In genomic region chr10:97234403-97234802, GRCh38 we compare ENCODE assay signal across 8 cellular contexts. TPM values are rescaled to one million over a fixed set of nuclear protein-coding genes. Genes with fewer than 3 reads are reported as not detected.
A peak's percentile ranks its signal among the peaks of the same experiment; 100 is the strongest.
DNase-seq lines count a peak whose midpoint lies in the region; ATAC-seq and TF ChIP-seq lines count a peak whose summit lies in the region.

No MANE protein-coding gene starts in this region.

- CTCF ChIA-PET in AG04449 (lab: Yijun Ruan, JAX) = interaction anchor here (0.6 to 36.7 kb wide), 30 partner anchors 10 to 859 kb away, joined by 3 to 1063 read pairs (median 4); no protein-coding TSS in a partner anchor

- DNase-seq in AG04449 (ENCODE audit: low read depth, low spot score) (no peak), NCI-H748 treated with DMSO at 0.1 percent for 48 hours (lab: John Stamatoyannopoulos, UW) (peak; percentile 5), choroid plexus epithelial cell (ENCODE audit: low read depth) (peak; percentile 74), myocyte (ENCODE audit: low read depth) (peak; percentile 44)
- DNase-seq in stimulated activated CD4-positive, alpha-beta T cell treated with anti-CD3 and anti-CD28 coated beads, Interleukin-4, amount 100 ng/mL, for 4 hours = no peak

- POLR2A ChIA-PET in AG04449 (lab: Yijun Ruan, JAX) = no interaction called here

- TF ChIP-seq CTCF in AG04449 (IDR thresholded peaks at IDR 0.05; ENCODE audit: insufficient read depth, low read length, missing control alignments) = peak; percentile 45
- peak; percentile 31; the same call in 1 of the 2 replicates for TF ChIP-seq CTCF in GM12874 (IDR thresholded peaks at IDR 0.05; ENCODE audit: insufficient read depth, low read depth, low read length)
- peak; percentile 60 for TF ChIP-seq CTCF in choroid plexus epithelial cell (conservative IDR thresholded peaks at IDR 0.05; ENCODE audit: low read depth, low read length)

- H3K4me3 ChIP-seq in AG04449 (ENCODE audit: low read depth, low read length) (no peak overlapping the region), choroid plexus epithelial cell (ENCODE audit: low read depth, low read length) (no peak overlapping the region)

- ATAC-seq in GM21529 (IDR thresholded peaks at IDR 0.05; ENCODE audit: unreplicated experiment) = no peak
- ATAC-seq in GM21825 (IDR thresholded peaks at IDR 0.05; ENCODE audit: unreplicated experiment) = no peak

RNA-seq across cellular contexts. Expression of gene SLIT1, which starts 48.6 kb away (rescaled TPM):
- total RNA-seq in myocyte = 0.03 and 0.05 TPM in 2 replicates
- 0.05 TPM for polyA plus RNA-seq in myocyte (2012)

RNA-seq across cellular contexts. Expression of gene ARHGAP19, which starts 58.0 kb away (rescaled TPM):
- total RNA-seq in myocyte = 4.7 and 4.8 TPM in 2 replicates
- 6.0 TPM for polyA plus RNA-seq in myocyte (2012)

Comparison
In these comparisons a context has a peak if more than half of its experiments do, and no peak if none do; other contexts are left out.
1. DNase-seq: peak in NCI-H748 treated with DMSO at 0.1 percent for 48 hours (single experiment), choroid plexus epithelial cell (single experiment) and myocyte (single experiment); none in AG04449 (single experiment) and stimulated activated CD4-positive, alpha-beta T cell treated with anti-CD3 and anti-CD28 coated beads, Interleukin-4, amount 100 ng/mL, for 4 hours (0 of 2).
2. Peak in every context shown above with its lines, with median percentiles within 50 percentile points of each other: CTCF ChIP-seq.